Comparison of ENCODE assay signal across 29 cellular contexts in genomic region chr9:92120138-92120537, GRCh38.
"Had no signal": no experiment of that assay in that cellular context is flagged by ENCODE, and none has a peak within 500 bp of the region (broad histone marks: within the 10 kb centered on the region; RNA-seq: fewer than 3 reads in every experiment).

No MANE protein-coding gene starts in this region.

- H3K9me3 ChIP-seq: MG63 had no signal

- ATAC-seq: activated naive CD4-positive, alpha-beta T cell treated with anti-CD3 and anti-CD28 coated beads, Interleukin-2, amount 50 U/mL, for 72 hours; activated T-cell treated with anti-CD3 and anti-CD28 coated beads, Interleukin-2, amount 50 U/mL, for 4 hours had no signal

- H3K36me3 ChIP-seq: MG63 had no signal

- H3K4me3 ChIP-seq: MG63 had no signal

- DNase-seq: activated B cell treated with CpG ODN at 0.5 μM for 24 hours; activated CD4-positive, alpha-beta memory T cell treated with anti-CD3 and anti-CD28 coated beads for 36 hours; activated CD4-positive, alpha-beta T cell treated with anti-CD3 and anti-CD28 coated beads for 4 hours; activated CD4-positive, alpha-beta T cell treated with anti-CD3 and anti-CD28 coated beads, Interleukin-2, amount 50 U/mL, for 1 hour; activated CD4-positive, CD25-positive, alpha-beta regulatory T cell treated with anti-CD3 and anti-CD28 coated beads, Interleukin-2, amount 50 U/mL, for 72 hours; activated CD8-positive, alpha-beta memory T cell treated with anti-CD3 and anti-CD28 coated beads, Interleukin-2, amount 50 U/mL, for 4 hours; activated gamma-delta T cell treated with Interleukin-2 at 50 U/mL for 16 hours; activated naive CD4-positive, alpha-beta T cell treated with anti-CD3 and anti-CD28 coated beads for 36 hours; activated T-cell treated with anti-CD3 and anti-CD28 coated beads for 4 hours; activated T-cell treated with anti-CD3 and anti-CD28 coated beads, Interleukin-2, amount 50 U/mL, for 4 hours; anterior cingulate cortex; caudate nucleus; cerebellar nuclear complex; Kasumi-1; MG63; NCI-H1048; NCI-H1105 treated with DMSO at 0.1 percent for 48 hours; NCI-H1436; NCI-H1694; NCI-H1930; NCI-H345; NCI-H524 treated with DMSO at 0.1 percent for 48 hours; Right ventricle myocardium superior; SW 1271; T-helper 1 cell; T-helper 2 cell; T-helper 9 cell had no signal

- H3K27me3 ChIP-seq: MG63 had no signal

- H3K27ac ChIP-seq: VCaP had no signal
